In the genomic region with DNA sequence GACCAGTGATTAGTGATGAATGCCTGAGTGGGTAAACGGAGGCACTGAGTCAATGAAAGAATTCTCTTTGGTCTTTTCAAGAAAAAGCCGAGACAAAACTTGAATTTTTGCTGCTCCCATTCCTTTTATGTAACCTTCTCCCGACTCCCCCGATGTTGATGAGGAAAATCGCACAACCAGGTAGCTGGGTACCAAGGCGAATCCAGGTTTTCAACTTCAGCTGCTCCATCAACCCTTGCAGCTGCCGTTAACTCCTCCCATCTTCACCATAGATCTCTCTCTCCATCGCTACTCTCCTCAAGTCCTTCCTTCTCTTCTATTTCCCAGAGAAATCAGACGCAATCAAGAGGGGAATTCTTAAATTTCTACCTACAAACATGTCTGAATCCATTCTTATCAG, we compare ENCODE assay signal across 8 cellular contexts. TPM values are rescaled to one million over a fixed set of nuclear protein-coding genes. Genes with fewer than 3 reads are reported as not detected.
DNase-seq lines count a peak whose midpoint lies in the region; ATAC-seq and TF ChIP-seq lines count a peak whose summit lies in the region.

No MANE protein-coding gene starts in this region.

- no peaks in the 10 kb centered on the region for H3K36me3 ChIP-seq in CD8-positive, alpha-beta T cell (ENCODE audit: insufficient read depth, low read length)
- no peaks in the 10 kb centered on the region for H3K36me3 ChIP-seq in KMS-11 (ENCODE audit: insufficient read depth)
- no peaks in the 10 kb centered on the region for H3K36me3 ChIP-seq in endocrine pancreas (ENCODE audit: control insufficient read depth, insufficient read depth, low read length)
- no peaks in the 10 kb centered on the region for H3K36me3 ChIP-seq in osteoblast (ENCODE audit: insufficient read depth, low read length)

- H3K4me1 Mint-ChIP-seq in CD8-positive, alpha-beta T cell (ENCODE audit: low read depth) = peaks cover 7% of the 10 kb centered on the region

- H3K9ac ChIP-seq in KMS-11 (peak overlapping the region; percentile 89), endocrine pancreas (ENCODE audit: control insufficient read depth, insufficient read depth, low read length) (peak overlapping the region; percentile 38)

- peak overlapping the region; percentile 81 for H2AFZ ChIP-seq in KMS-11 (ENCODE audit: low read depth)
- H2AFZ ChIP-seq in osteoblast (ENCODE audit: low read length) = peak overlapping the region; percentile 79

- H3K4me3 Mint-ChIP-seq in CD8-positive, alpha-beta T cell = no peak overlapping the region

- peak in 1 of 7 experiments; percentile 39 for DNase-seq in CD8-positive, alpha-beta T cell
- DNase-seq in osteoblast (ENCODE audit: insufficient read length, low spot score, missing footprints) = no peak
- DNase-seq in omental fat pad (ENCODE audit: low spot score) = no peak
- no peak for DNase-seq in RPMI8226
- DNase-seq in NCI-H1092 treated with DMSO at 0.1 percent for 48 hours (lab: John Stamatoyannopoulos, UW) = no peak

- H3K9me3 ChIP-seq in CD8-positive, alpha-beta T cell (ENCODE audit: low read length) = no peaks in the 10 kb centered on the region
- H3K9me3 ChIP-seq in endocrine pancreas (ENCODE audit: control insufficient read depth, low read length) = no peaks in the 10 kb centered on the region
- H3K9me3 ChIP-seq in osteoblast (ENCODE audit: low read depth, low read length) = no peaks in the 10 kb centered on the region

- no peak for TF ChIP-seq CTCF in CD8-positive, alpha-beta T cell (IDR thresholded peaks at IDR 0.05)
- no peak for TF ChIP-seq CTCF in KMS-11 (conservative IDR thresholded peaks at IDR 0.05; ENCODE audit: low read depth, low read length)
- no peak for TF ChIP-seq CTCF in osteoblast (IDR thresholded peaks at IDR 0.05; ENCODE audit: extremely low read depth, low read depth, low read length)
- TF ChIP-seq CTCF in omental fat pad (IDR thresholded peaks at IDR 0.05) = no peak

- H3K27me3 ChIP-seq in CD8-positive, alpha-beta T cell (ENCODE audit: insufficient read depth, low read length) = no peaks in the 10 kb centered on the region
- H3K27me3 ChIP-seq in KMS-11 (ENCODE audit: insufficient read depth, low read depth) (no peaks in the 10 kb centered on the region), endocrine pancreas (ENCODE audit: control insufficient read depth, insufficient read depth, low read length) (no peaks in the 10 kb centered on the region), osteoblast (ENCODE audit: insufficient read depth, low read length) (peaks cover 23% of the 10 kb centered on the region)

- H3K4me2 ChIP-seq in KMS-11 = peak overlapping the region; percentile 69
- peak overlapping the region; percentile 87 for H3K4me2 ChIP-seq in osteoblast (ENCODE audit: insufficient read depth, low read length)

- H3K27ac Mint-ChIP-seq in CD8-positive, alpha-beta T cell = no peak overlapping the region

- no peaks in the 10 kb centered on the region for H3K36me3 Mint-ChIP-seq in CD8-positive, alpha-beta T cell

- ATAC-seq in CD8-positive, alpha-beta T cell = no peak
- ATAC-seq in GM19397 (IDR thresholded peaks at IDR 0.05; ENCODE audit: unreplicated experiment) (no peak), omental fat pad (ENCODE audit: low FRiP score) (no peak)

- peak overlapping the region; percentile 73 for H3K27ac ChIP-seq in CD8-positive, alpha-beta T cell (ENCODE audit: low read depth, low read length)
- H3K27ac ChIP-seq in KMS-11 (peak overlapping the region; percentile 63), osteoblast (ENCODE audit: low read depth, low read length) (peak overlapping the region; percentile 75)

- peak overlapping the region; percentile 80 for H3K4me3 ChIP-seq in CD8-positive, alpha-beta T cell (ENCODE audit: low read depth, low read length)
- H3K4me3 ChIP-seq in KMS-11 (IDR thresholded peaks at IDR 0.05; ENCODE audit: insufficient read depth, low read depth, low read length) (no peak overlapping the region), endocrine pancreas (ENCODE audit: control insufficient read depth, insufficient read depth, low read length) (peak overlapping the region; percentile 74), osteoblast (ENCODE audit: insufficient read depth, low read length) (peak overlapping the region; percentile 73)

- H3K79me2 ChIP-seq in KMS-11 (ENCODE audit: insufficient read depth, low read depth) (no peaks in the 10 kb centered on the region), osteoblast (ENCODE audit: insufficient read depth, low read length) (no peaks in the 10 kb centered on the region)

- CTCF ChIA-PET in CD8-positive, alpha-beta T cell (lab: Charles Lee) = interaction anchor here (1.4 to 10.5 kb wide), 6 partner anchors 10 to 27 kb away, joined by 5 to 149 read pairs (median 12); no protein-coding TSS in a partner anchor

- peaks cover 3% of the 10 kb centered on the region for H3K27me3 Mint-ChIP-seq in CD8-positive, alpha-beta T cell (ENCODE audit: low read depth)

- peaks cover 16% of the 10 kb centered on the region for H3K4me1 ChIP-seq in CD8-positive, alpha-beta T cell (ENCODE audit: insufficient read depth, low read length)
- H3K4me1 ChIP-seq in KMS-11 (ENCODE audit: low read depth, poor library complexity, severe bottlenecking) (peaks cover 3% of the 10 kb centered on the region), endocrine pancreas (ENCODE audit: control insufficient read depth, insufficient read depth, low read length) (peaks cover 5% of the 10 kb centered on the region), osteoblast (ENCODE audit: insufficient read depth, low read length) (peaks cover 15% of the 10 kb centered on the region)

- H4K20me1 ChIP-seq in KMS-11 (ENCODE audit: insufficient read depth) (no peaks in the 10 kb centered on the region), osteoblast (ENCODE audit: insufficient read depth, low read length) (no peaks in the 10 kb centered on the region)

- intact Hi-C loops in CD8-positive, alpha-beta T cell (cut with DNase I, micrococcal nuclease) = loop anchor here (5.0 to 10.0 kb wide), 4 partner anchors 175 to 365 kb away; a partner anchor contains a TSS

- POLR2A ChIA-PET in CD8-positive, alpha-beta T cell (lab: Charles Lee) = no interaction called here

- H3K9me3 Mint-ChIP-seq in CD8-positive, alpha-beta T cell = no peaks in the 10 kb centered on the region

RNA-seq across cellular contexts. Expression of a gene that starts 0.6 kb away (rescaled TPM):
- total RNA-seq in CD8-positive, alpha-beta T cell = 1 to 10 TPM; 3.4 to 5.9 TPM
- total RNA-seq in osteoblast = 0.29 and 0.36 TPM in 2 replicates
- total RNA-seq in omental fat pad = 10 to 100 TPM in 2 of 4 donors, under 1 TPM in 2; 0.63 to 18.7 (median 9.2) TPM

RNA-seq across cellular contexts. Expression of a gene that starts 35.6 kb away (rescaled TPM):
- not detected for total RNA-seq in CD8-positive, alpha-beta T cell
- total RNA-seq in osteoblast (not detected in 2 replicates), omental fat pad (not detected)

RNA-seq across cellular contexts. Expression of a gene that starts 40.9 kb away (rescaled TPM):
- total RNA-seq in CD8-positive, alpha-beta T cell = not detected
- 308 and 400 TPM in 2 replicates for total RNA-seq in osteoblast
- total RNA-seq in omental fat pad = 10 to 100 TPM; 12.0 to 71.5 (median 33.3) TPM

RNA-seq across cellular contexts. Expression of a gene that starts 41.4 kb away (rescaled TPM):
- total RNA-seq in CD8-positive, alpha-beta T cell = not detected
- total RNA-seq in osteoblast (35.9 and 41.3 TPM in 2 replicates), omental fat pad (10 to 100 TPM; 18.0 to 74.2 (median 35.5) TPM)

RNA-seq across cellular contexts. Expression of a gene that starts 47.8 kb away (rescaled TPM):
- total RNA-seq in CD8-positive, alpha-beta T cell = 10 to 100 TPM; 20.9 TPM
- total RNA-seq in osteoblast (4.0 and 5.0 TPM in 2 replicates), omental fat pad (10 to 100 TPM in 1 of 4 donors, 1 to 10 TPM in 3; 8.9 to 11.1 (median 9.4) TPM)

Comparison
In these comparisons a context has a peak if more than half of its experiments do, and no peak if none do; other contexts are left out.
1. RNA of a gene that starts 40.9 kb away (total RNA-seq): 308 to 400 TPM in osteoblast and 12.0 to 71.5 TPM in omental fat pad; not detected in CD8-positive, alpha-beta T cell; every median in the first group is over 10 times any median in the second.
2. Peak in every context shown above with its lines, with median percentiles within 50 percentile points of each other: H3K27ac ChIP-seq.